Comparison of ENCODE assay signal across 27 cellular contexts in the genomic region with DNA sequence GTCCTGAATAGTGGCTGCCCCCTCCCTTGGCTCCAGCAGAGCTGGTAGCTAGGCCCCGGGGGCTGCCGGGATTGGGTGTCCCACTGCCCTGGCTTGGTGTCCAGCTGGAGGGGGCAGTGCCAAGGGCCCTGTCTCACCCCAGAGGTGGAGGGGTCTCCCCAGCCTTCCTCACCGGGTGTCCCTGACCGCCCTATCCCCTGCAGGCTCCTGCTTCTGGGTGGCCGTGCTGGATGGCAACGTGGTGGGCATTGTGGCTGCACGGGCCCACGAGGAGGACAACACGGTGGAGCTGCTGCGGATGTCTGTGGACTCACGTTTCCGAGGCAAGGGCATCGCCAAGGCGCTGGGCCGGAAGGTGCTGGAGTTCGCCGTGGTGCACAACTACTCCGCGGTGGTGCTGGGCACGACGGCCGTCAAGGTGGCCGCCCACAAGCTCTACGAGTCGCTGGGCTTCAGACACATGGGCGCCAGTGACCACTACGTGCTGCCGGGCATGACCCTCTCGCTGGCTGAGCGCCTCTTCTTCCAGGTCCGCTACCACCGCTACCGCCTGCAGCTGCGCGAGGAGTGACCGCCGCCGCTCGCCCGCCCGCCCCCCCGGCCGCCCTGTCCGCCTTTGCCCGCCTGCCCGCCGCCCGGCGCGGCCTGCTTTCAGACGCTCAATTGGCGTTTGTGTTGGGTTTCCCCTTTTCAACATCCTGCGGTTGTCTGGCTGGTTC. TPM values are rescaled to one million over a fixed set of nuclear protein-coding genes. Genes with fewer than 3 reads are reported as not detected.
"Had no signal": no experiment of that assay in that cellular context is flagged by ENCODE, and none has a peak within 500 bp of the region (broad histone marks: within the 10 kb centered on the region; RNA-seq: fewer than 3 reads in every experiment).

No MANE protein-coding gene starts in this region.

- H3K27ac ChIP-seq: adrenal gland, gastroesophageal sphincter, heart left ventricle, neutrophil, ovary, psoas muscle, sigmoid colon, thyroid gland, upper lobe of left lung, VCaP had no signal

- ATAC-seq: activated T-cell treated with anti-CD3 and anti-CD28 coated beads, Interleukin-2, amount 50 U/mL, for 72 hours; body of pancreas; gastroesophageal sphincter; heart left ventricle; psoas muscle; stimulated activated naive B cell treated with anti-CD40 and anti-IgM and Interleukin-4, amounts not matched to agents 10 μg/mL and 1 μg/mL and 100 μg/mL, for 72 hours had no signal

- H3K4me1 ChIP-seq: adrenal gland had no signal

- DNase-seq: activated CD4-positive, alpha-beta T cell treated with anti-CD3 and anti-CD28 coated beads for 4 hours; activated CD4-positive, alpha-beta T cell treated with anti-CD3 and anti-CD28 coated beads, Interleukin-2, amount 50 U/mL, for 4 hours; activated naive CD4-positive, alpha-beta T cell; activated naive CD8-positive, alpha-beta T cell treated with anti-CD3 and anti-CD28 coated beads for 36 hours; activated T-cell treated with anti-CD3 and anti-CD28 coated beads for 4 hours; activated T-cell treated with anti-CD3 and anti-CD28 coated beads, Interleukin-2, amount 50 U/mL, for 72 hours; body of pancreas; cortex of kidney; hypothalamus; immature natural killer cell; sigmoid colon; stimulated activated CD4-positive, alpha-beta T cell treated with anti-CD3 and anti-CD28 coated beads, Interleukin-15, amount 100 ng/mL, for 24 hours; stimulated activated CD4-positive, alpha-beta T cell treated with anti-CD3 and anti-CD28 coated beads, Interleukin-2, amount 100 ng/mL, for 24 hours; stimulated activated naive B cell treated with anti-CD40 and anti-IgM and Interleukin-4, amounts not matched to agents 10 μg/mL and 1 μg/mL and 100 μg/mL, for 72 hours; thyroid gland had no signal

- H3K36me3 Mint-ChIP-seq: activated naive CD8-positive, alpha-beta T cell treated with anti-CD3 and anti-CD28 coated beads for 36 hours; immature natural killer cell; stimulated activated naive B cell treated with anti-CD40 and anti-IgM and Interleukin-4, amounts not matched to agents 10 μg/mL and 1 μg/mL and 100 μg/mL, for 72 hours had no signal

- H3K27me3 ChIP-seq: body of pancreas, thyroid gland had no signal

- H3K9me3 ChIP-seq: adrenal gland, body of pancreas, gastroesophageal sphincter, heart left ventricle, neutrophil, ovary, psoas muscle, sigmoid colon, stomach, thyroid gland, upper lobe of left lung had no signal

- H3K36me3 ChIP-seq: adrenal gland, gastroesophageal sphincter, heart left ventricle, neutrophil, ovary, sigmoid colon, stomach, thyroid gland, upper lobe of left lung had no signal

- FAIRE-seq: endothelial cell of umbilical vein had no signal

- H3K4me3 Mint-ChIP-seq: activated naive CD8-positive, alpha-beta T cell treated with anti-CD3 and anti-CD28 coated beads for 36 hours; activated T-cell treated with anti-CD3 and anti-CD28 coated beads, Interleukin-2, amount 50 U/mL, for 72 hours; immature natural killer cell; nephron; stimulated activated naive B cell treated with anti-CD40 and anti-IgM and Interleukin-4, amounts not matched to agents 10 μg/mL and 1 μg/mL and 100 μg/mL, for 72 hours had no signal

- H3K27ac Mint-ChIP-seq: activated naive CD8-positive, alpha-beta T cell treated with anti-CD3 and anti-CD28 coated beads for 36 hours; activated T-cell treated with anti-CD3 and anti-CD28 coated beads, Interleukin-2, amount 50 U/mL, for 72 hours; immature natural killer cell; nephron; stimulated activated naive B cell treated with anti-CD40 and anti-IgM and Interleukin-4, amounts not matched to agents 10 μg/mL and 1 μg/mL and 100 μg/mL, for 72 hours had no signal

- H3K9me3 Mint-ChIP-seq: activated naive CD8-positive, alpha-beta T cell treated with anti-CD3 and anti-CD28 coated beads for 36 hours; activated T-cell treated with anti-CD3 and anti-CD28 coated beads, Interleukin-2, amount 50 U/mL, for 72 hours; immature natural killer cell; nephron; stimulated activated naive B cell treated with anti-CD40 and anti-IgM and Interleukin-4, amounts not matched to agents 10 μg/mL and 1 μg/mL and 100 μg/mL, for 72 hours had no signal

- H3K4me3 ChIP-seq: adrenal gland, body of pancreas, gastroesophageal sphincter, heart left ventricle, ovary, psoas muscle, sigmoid colon, smooth muscle cell, thyroid gland, upper lobe of left lung had no signal

- H3K4me1 Mint-ChIP-seq: activated naive CD8-positive, alpha-beta T cell treated with anti-CD3 and anti-CD28 coated beads for 36 hours; immature natural killer cell had no signal

RNA-seq across cellular contexts. Expression of a gene that starts 4.6 kb away (rescaled TPM):
- total RNA-seq: smooth muscle cell had no signal
- polyA plus RNA-seq: immature natural killer cell, smooth muscle cell had no signal
